Comparison of ENCODE assay signal across 24 cellular contexts in genomic region chr1:1088036-1088800, GRCh38. TPM values are rescaled to one million over a fixed set of nuclear protein-coding genes. Genes with fewer than 3 reads are reported as not detected.
DNase-seq lines count a peak whose midpoint lies in the region; ATAC-seq and TF ChIP-seq lines count a peak whose summit lies in the region.
"Had no signal": no experiment of that assay in that cellular context is flagged by ENCODE, and none has a peak within 500 bp of the region (broad histone marks: within the 10 kb centered on the region; RNA-seq: fewer than 3 reads in every experiment).

No MANE protein-coding gene starts in this region.

- no peak overlapping the region for H2BK120ac ChIP-seq in neuronal stem cell (ENCODE audit: low read depth, low read length)

- intact Hi-C loops in Right ventricle myocardium superior (cut with DNase I) (no loop called here), Right ventricle myocardium inferior (cut with DNase I) (no loop called here)

- H4K8ac ChIP-seq in neuronal stem cell (ENCODE audit: low read depth, low read length), result no peak overlapping the region

- no peak overlapping the region for H3K18ac ChIP-seq in neuronal stem cell (ENCODE audit: low read length)

- no peak overlapping the region for H3K4me3 ChIP-seq in neuronal stem cell (ENCODE audit: low read length in 2 of 2)
- H3K4me3 ChIP-seq: stomach, upper lobe of left lung had no signal

- H3K36me3 Mint-ChIP-seq in chondrocyte (ENCODE audit: low read depth) (peaks cover 2% of the 10 kb centered on the region), endothelial cell (ENCODE audit: low read depth, unreplicated experiment) (peaks cover 7% of the 10 kb centered on the region)

- H3K4me2 ChIP-seq in neuronal stem cell (ENCODE audit: insufficient read depth, low read length, poor library complexity, severe bottlenecking), result no peak overlapping the region

- no peak for ATAC-seq in Right ventricle myocardium superior (ENCODE audit: poor library complexity)
- ATAC-seq in Right ventricle myocardium inferior, result no peak
- ATAC-seq: activated CD8-positive, alpha-beta T cell treated with anti-CD3 and anti-CD28 coated beads for 36 hours; esophagus mucosa had no signal

- no peak overlapping the region for H2BK15ac ChIP-seq in neuronal stem cell (ENCODE audit: low read length)

- H4K91ac ChIP-seq in neuronal stem cell (ENCODE audit: low read depth, low read length, poor library complexity), result no peak overlapping the region

- H2AK5ac ChIP-seq in neuronal stem cell (ENCODE audit: low read depth, low read length), result no peak overlapping the region

- no peak overlapping the region for H3K23ac ChIP-seq in neuronal stem cell (ENCODE audit: low read depth, low read length, poor library complexity)

- H3K27me3 Mint-ChIP-seq in chondrocyte (ENCODE audit: low read depth), result no peaks in the 10 kb centered on the region
- peaks cover 9% of the 10 kb centered on the region for H3K27me3 Mint-ChIP-seq in endothelial cell (ENCODE audit: unreplicated experiment)
- H3K27me3 Mint-ChIP-seq: activated CD8-positive, alpha-beta T cell treated with anti-CD3 and anti-CD28 coated beads for 36 hours; activated naive CD8-positive, alpha-beta T cell; CD4-positive, alpha-beta memory T cell had no signal

- H3K4ac ChIP-seq in neuronal stem cell (ENCODE audit: low read length), result no peak overlapping the region

- H3K27me3 ChIP-seq in neuronal stem cell (ENCODE audit: control insufficient read depth in 3 of 3, insufficient read depth in 3 of 3, low read depth in 1 of 3, low read length in 3 of 3), result no peaks in the 10 kb centered on the region
- H3K27me3 ChIP-seq: stomach, upper lobe of left lung had no signal

- H3K9me3 ChIP-seq in neuronal stem cell (replicated peaks in 1 of 2; ENCODE audit: control insufficient read depth in 2 of 2, insufficient read depth in 1 of 2, low read depth in 1 of 2, low read length in 2 of 2), result peaks cover 0 to 5% of the 10 kb centered on the region in 2 donors
- H3K9me3 ChIP-seq: stomach, upper lobe of left lung had no signal

- no peaks in the 10 kb centered on the region for H3K4me1 ChIP-seq in neuronal stem cell (ENCODE audit: control insufficient read depth in 2 of 2, insufficient read depth in 1 of 2, low read depth in 1 of 2, low read length in 2 of 2)
- H3K4me1 ChIP-seq: stomach, upper lobe of left lung had no signal

- TF ChIP-seq CTCF in chondrocyte (IDR thresholded peaks at IDR 0.05) (no peak), endothelial cell (IDR thresholded peaks at IDR 0.05; ENCODE audit: unreplicated experiment) (no peak)

- H3K9me3 Mint-ChIP-seq in chondrocyte (ENCODE audit: low read depth) (no peaks in the 10 kb centered on the region), endothelial cell (ENCODE audit: unreplicated experiment) (no peaks in the 10 kb centered on the region)
- H3K9me3 Mint-ChIP-seq: activated CD8-positive, alpha-beta T cell treated with anti-CD3 and anti-CD28 coated beads for 36 hours; CD4-positive, alpha-beta memory T cell; HFFc6 had no signal

- H3K9ac ChIP-seq in neuronal stem cell (ENCODE audit: low read depth, low read length, poor library complexity), result peak overlapping the region; percentile 44

- no CpG with 5 or more reads among the region's 39 CpGs for WGBS in neuronal stem cell (ENCODE audit: extremely low coverage in 2 of 2, insufficient read length in 2 of 2, insufficient replicate concordance in 1 of 2), 2 donors

- DNase-seq in Right ventricle myocardium superior, result peak; percentile 34
- DNase-seq in Right ventricle myocardium inferior (ENCODE audit: missing footprints), result no peak
- DNase-seq in chondrocyte (ENCODE audit: low spot score), result peak; percentile 88
- no peak for DNase-seq in neuronal stem cell (ENCODE audit: low spot score)
- no peak for DNase-seq in SW480 (ENCODE audit: low spot score)
- DNase-seq in NCI-H2107 treated with DMSO at 0.1 percent for 48 hours (lab: John Stamatoyannopoulos, UW; ENCODE audit: unreplicated experiment), result no peak
- no peak for DNase-seq in endothelial cell (ENCODE audit: low spot score)
- DNase-seq: activated CD4-positive, CD25-positive, alpha-beta regulatory T cell; CD4-positive, alpha-beta memory T cell; DMS53; effector CD8-positive, alpha-beta T cell; foreskin melanocyte; HFFc6; mammary epithelial cell; NCI-H1694; NCI-H526; nucleus accumbens; stimulated activated CD4-positive, alpha-beta T cell treated with anti-CD3 and anti-CD28 coated beads, Interleukin-4, amount 100 ng/mL, for 4 hours; stomach had no signal

- no peaks in the 10 kb centered on the region for H3K4me1 Mint-ChIP-seq in chondrocyte (ENCODE audit: low read depth)
- H3K4me1 Mint-ChIP-seq in endothelial cell (ENCODE audit: unreplicated experiment), result no peaks in the 10 kb centered on the region
- H3K4me1 Mint-ChIP-seq: CD4-positive, alpha-beta memory T cell had no signal

- H2AFZ ChIP-seq in neuronal stem cell (ENCODE audit: low read length), result no peak overlapping the region

- H3K36me3 ChIP-seq in neuronal stem cell (replicated peaks in 1 of 2; ENCODE audit: control insufficient read depth in 2 of 2, insufficient read depth in 2 of 2, low read length in 2 of 2), result peaks cover 0 to 4% of the 10 kb centered on the region in 2 donors

- H3K4me3 Mint-ChIP-seq in chondrocyte (ENCODE audit: unreplicated experiment), result no peak overlapping the region
- H3K4me3 Mint-ChIP-seq in endothelial cell (ENCODE audit: unreplicated experiment), result no peak overlapping the region
- H3K4me3 Mint-ChIP-seq: activated CD8-positive, alpha-beta T cell treated with anti-CD3 and anti-CD28 coated beads for 36 hours; activated naive CD8-positive, alpha-beta T cell; activated T-helper 1 cell treated with anti-CD3 and anti-CD28 coated beads, Interleukin-12 subunit alpha, Interleukin-12 subunit beta, Interleukin-2, Interleukin-4 antibody, amounts not matched to agents 30 ng/mL and 10 ng/mL and 1 ng/mL, durations not matched to agents 14 hours and 24 hours and 36 hours; CD4-positive, alpha-beta memory T cell; HFFc6 had no signal

- no peak overlapping the region for H3K14ac ChIP-seq in neuronal stem cell (ENCODE audit: low read length)

- H2BK12ac ChIP-seq in neuronal stem cell (ENCODE audit: low read length), result peak overlapping the region; percentile 10

- H3K27ac Mint-ChIP-seq in chondrocyte (ENCODE audit: unreplicated experiment) (no peak overlapping the region), endothelial cell (ENCODE audit: unreplicated experiment) (no peak overlapping the region)
- H3K27ac Mint-ChIP-seq: activated CD8-positive, alpha-beta T cell treated with anti-CD3 and anti-CD28 coated beads for 36 hours; activated naive CD8-positive, alpha-beta T cell; activated T-helper 1 cell treated with anti-CD3 and anti-CD28 coated beads, Interleukin-12 subunit alpha, Interleukin-12 subunit beta, Interleukin-2, Interleukin-4 antibody, amounts not matched to agents 30 ng/mL and 10 ng/mL and 1 ng/mL, durations not matched to agents 14 hours and 24 hours and 36 hours; CD4-positive, alpha-beta memory T cell; HFFc6 had no signal

- H3K27ac ChIP-seq in neuronal stem cell (replicated peaks; ENCODE audit: low read length), result no peak overlapping the region
- H3K27ac ChIP-seq: stomach, upper lobe of left lung had no signal

- H3K79me1 ChIP-seq in neuronal stem cell (ENCODE audit: low read depth, low read length), result peaks cover 10% of the 10 kb centered on the region

- no peak overlapping the region for H2BK5ac ChIP-seq in neuronal stem cell (ENCODE audit: low read length)

RNA-seq across cellular contexts. Expression of gene RNF223, which starts 14.1 kb away (rescaled TPM):
- total RNA-seq in Right ventricle myocardium superior, result not detected
- not detected for total RNA-seq in Right ventricle myocardium inferior
- total RNA-seq in chondrocyte, result not detected in 3 replicates
- 0.03 TPM for polyA plus RNA-seq in neuronal stem cell (2013, experiment 1 of 2)
- 0.01 TPM for polyA plus RNA-seq in neuronal stem cell (2013, experiment 2 of 2)
- not detected for total RNA-seq in endothelial cell (ENCODE audit: unreplicated experiment)
- total RNA-seq: activated CD8-positive, alpha-beta T cell treated with anti-CD3 and anti-CD28 coated beads for 36 hours; CD4-positive, alpha-beta memory T cell; HFFc6 had no signal
- polyA plus RNA-seq: CD4-positive, alpha-beta memory T cell had no signal

RNA-seq across cellular contexts. Expression of gene C1orf159, which starts 27.7 kb away (rescaled TPM):
- 2.4 TPM for total RNA-seq in Right ventricle myocardium superior
- total RNA-seq in Right ventricle myocardium inferior, result 2.9 TPM
- 9.2 to 15.1 TPM (median 9.2 TPM) in 3 replicates for total RNA-seq in chondrocyte
- 12.3 TPM for polyA plus RNA-seq in neuronal stem cell (2013, experiment 1 of 2)
- 11.7 TPM for polyA plus RNA-seq in neuronal stem cell (2013, experiment 2 of 2)
- total RNA-seq in endothelial cell (ENCODE audit: unreplicated experiment), result 16.6 TPM

Comparison
In these comparisons a context has a peak if more than half of its experiments do, and no peak if none do; other contexts are left out.
1. DNase-seq: peak in Right ventricle myocardium superior (single experiment) and chondrocyte (single experiment); none in Right ventricle myocardium inferior (single experiment), neuronal stem cell (single experiment), SW480 (single experiment), NCI-H2107 treated with DMSO at 0.1 percent for 48 hours (single experiment) and endothelial cell (single experiment).